Comparison of ENCODE assay signal across 2 cellular contexts in genomic region chr20:63456429-63457284, GRCh38.
TF ChIP-seq lines count a peak whose summit lies in the region.

No MANE protein-coding gene starts in this region.

TF ChIP-seq in H1, 55 proteins besides CTCF, POLR2A, EP300 and RAD21:
- TF ChIP-seq YY1 (IDR thresholded peaks at IDR 0.05; ENCODE audit: low read depth, low read length) (no peak), SP1 (IDR thresholded peaks at IDR 0.05; ENCODE audit: low read depth, low read length) (no peak), RFX5 (IDR thresholded peaks at IDR 0.05; ENCODE audit: borderline replicate concordance, low read depth, low read length) (no peak), KDM1A (IDR thresholded peaks at IDR 0.05; ENCODE audit: borderline replicate concordance, low read length) (peak; percentile 40; the same call in 1 of the 2 replicates), FOSL1 (IDR thresholded peaks at IDR 0.05; ENCODE audit: insufficient read depth, low read depth, low read length) (no peak)

TF ChIP-seq in neural cell, 6 proteins besides CTCF, POLR2A, EP300 and RAD21:
- no peak for TF ChIP-seq EZH2 (IDR thresholded peaks at IDR 0.05; ENCODE audit: borderline replicate concordance, insufficient read depth, low read length, poor library complexity, severe bottlenecking)
- TF ChIP-seq REST (IDR thresholded peaks at IDR 0.05; ENCODE audit: borderline replicate concordance): no peak
- no peak for TF ChIP-seq TAF1 (IDR thresholded peaks at IDR 0.05; ENCODE audit: low read depth)
- TF ChIP-seq SMC3 (conservative IDR thresholded peaks at IDR 0.05; ENCODE audit: poor library complexity): no peak
- TF ChIP-seq MXI1 (conservative IDR thresholded peaks at IDR 0.05; ENCODE audit: poor library complexity, severe bottlenecking): no peak
- TF ChIP-seq POLR2AphosphoS5 (IDR thresholded peaks at IDR 0.05): no peak
TF ChIP-seq in neural cell: peak in this region for 0.
